10 cellular contexts compared by ENCODE assay signal in the genomic region with DNA sequence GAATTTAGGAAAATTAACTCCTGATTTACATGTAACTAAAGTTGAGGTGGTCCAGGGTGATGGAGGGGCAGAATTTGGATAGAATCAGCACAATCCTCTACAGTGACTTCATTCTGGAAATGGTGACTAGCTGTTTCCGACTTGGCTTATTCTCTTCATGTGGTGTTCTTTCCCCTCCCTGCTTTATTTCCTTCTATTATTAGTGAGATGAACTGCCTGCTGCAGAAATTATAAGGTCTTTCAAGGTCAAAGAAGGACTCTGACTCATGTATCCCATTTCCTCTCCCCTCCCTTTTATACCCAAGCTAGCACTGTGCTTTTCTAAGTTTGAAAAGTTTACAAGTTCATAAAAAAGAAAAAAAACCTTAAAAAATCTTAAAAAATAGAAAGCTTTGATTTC. TPM values are rescaled to one million over a fixed set of nuclear protein-coding genes. Genes with fewer than 3 reads are reported as not detected.
DNase-seq lines count a peak whose midpoint lies in the region; ATAC-seq and TF ChIP-seq lines count a peak whose summit lies in the region.
"Had no signal": no experiment of that assay in that cellular context is flagged by ENCODE, and none has a peak within 500 bp of the region (broad histone marks: within the 10 kb centered on the region; RNA-seq: fewer than 3 reads in every experiment).

No MANE protein-coding gene starts in this region.

- peak; percentile 50 to 55 for ATAC-seq in activated T-cell treated with anti-CD3 and anti-CD28 coated beads, Interleukin-2, amount 50 U/mL, for 72 hours (replicated peaks in 1 of 2)
- ATAC-seq in left lung (peak; percentile 79), HG02981 (IDR thresholded peaks at IDR 0.05; ENCODE audit: unreplicated experiment) (no peak)

- H3K27ac Mint-ChIP-seq in activated T-cell treated with anti-CD3 and anti-CD28 coated beads, Interleukin-2, amount 50 U/mL, for 72 hours: peak overlapping the region; percentile 33

- H3K27me3 Mint-ChIP-seq in activated T-cell treated with anti-CD3 and anti-CD28 coated beads, Interleukin-2, amount 50 U/mL, for 72 hours (ENCODE audit: low read depth): no peaks in the 10 kb centered on the region

- H3K36me3 ChIP-seq in left lung (no peaks in the 10 kb centered on the region), tibial artery (no peaks in the 10 kb centered on the region), BE2C (no peaks in the 10 kb centered on the region)

- no peaks in the 10 kb centered on the region for H3K9me3 ChIP-seq in left lung
- no peaks in the 10 kb centered on the region for H3K9me3 ChIP-seq in tibial artery
- H3K9me3 ChIP-seq in BE2C: no peaks in the 10 kb centered on the region

- H3K27ac ChIP-seq in caudate nucleus (ENCODE audit: low read depth, low read length) (peak overlapping the region; percentile 16), left lung (peak overlapping the region; percentile 71 to 74), tibial artery (peak overlapping the region; percentile 23 to 50)
- H3K27ac ChIP-seq: hepatocyte had no signal

- no peaks in the 10 kb centered on the region for H3K9me3 Mint-ChIP-seq in activated T-cell treated with anti-CD3 and anti-CD28 coated beads, Interleukin-2, amount 50 U/mL, for 72 hours

- no peak overlapping the region for H3K4me3 ChIP-seq in left lung
- H3K4me3 ChIP-seq in tibial artery: no peak overlapping the region
- H3K4me3 ChIP-seq in BE2C (ENCODE audit: low read depth, low read length): no peak overlapping the region
- H3K4me3 ChIP-seq: hepatocyte had no signal

- H3K4me1 Mint-ChIP-seq in activated T-cell treated with anti-CD3 and anti-CD28 coated beads, Interleukin-2, amount 50 U/mL, for 72 hours (ENCODE audit: low read depth): peaks cover 33% of the 10 kb centered on the region

- CTCF ChIA-PET in HEK293T (lab: Yijun Ruan, JAX): interaction anchor here (0.7 to 1.3 kb wide), 2 partner anchors 44 to 164 kb away, joined by 3 to 4 read pairs; no protein-coding TSS in a partner anchor

- peaks cover 3 to 33% of the 10 kb centered on the region in 2 donors for H3K4me1 ChIP-seq in left lung
- peaks cover 0 to 18% (median 13%) of the 10 kb centered on the region in 4 donors for H3K4me1 ChIP-seq in tibial artery
- H3K4me1 ChIP-seq in BE2C: no peaks in the 10 kb centered on the region

- TF ChIP-seq CTCF in left lung (IDR thresholded peaks at IDR 0.05): no peak
- TF ChIP-seq CTCF in tibial artery (IDR thresholded peaks at IDR 0.05): no peak
- no peak for TF ChIP-seq CTCF in BE2C (IDR thresholded peaks at IDR 0.05; ENCODE audit: low read depth, low read length)

- peaks cover 0 to 2% of the 10 kb centered on the region in 2 donors for H3K36me3 Mint-ChIP-seq in activated T-cell treated with anti-CD3 and anti-CD28 coated beads, Interleukin-2, amount 50 U/mL, for 72 hours (ENCODE audit: insufficient read depth in 2 of 2)

- H3K27me3 ChIP-seq in left lung (no peaks in the 10 kb centered on the region), tibial artery (no peaks in the 10 kb centered on the region), BE2C (no peaks in the 10 kb centered on the region)
- H3K27me3 ChIP-seq: hepatocyte had no signal

- POLR2A ChIA-PET in HEK293T (lab: Yijun Ruan, JAX): interaction anchor here (1.1 to 2.0 kb wide), 3 partner anchors 12 to 231 kb away, joined by 3 to 8 read pairs (median 3); a partner anchor contains a TSS

- no peak for DNase-seq in activated T-cell treated with anti-CD3 and anti-CD28 coated beads, Interleukin-2, amount 50 U/mL, for 72 hours
- no peak for DNase-seq in activated T-cell treated with anti-CD3 and anti-CD28 coated beads, Interleukin-2, amount 50 U/mL, for 48 hours
- no peak for DNase-seq in caudate nucleus (lab: John Stamatoyannopoulos, UW)
- no peak for DNase-seq in left lung
- no peak for DNase-seq in tibial artery
- no peak for DNase-seq in BE2C
- DNase-seq in HEK293T (ENCODE audit: extremely low spot score): no peak
- DNase-seq: NCI-H524 had no signal

- peak overlapping the region in 1 of 2 donors; percentile 40 for H3K4me3 Mint-ChIP-seq in activated T-cell treated with anti-CD3 and anti-CD28 coated beads, Interleukin-2, amount 50 U/mL, for 72 hours

- intact Hi-C loops in left lung (cut with DNase I) (no loop called here), tibial artery (cut with DNase I; ENCODE audit: low total_unique reads) (no loop called here)

TF ChIP-seq in HEK293T, 16 proteins besides CTCF, POLR2A, EP300 and RAD21:
- TF ChIP-seq FOXM1 (IDR thresholded peaks at IDR 0.05; ENCODE audit: borderline replicate concordance): no peak
TF ChIP-seq in HEK293T: peak in this region for 0.

RNA-seq across cellular contexts. Expression of a gene that starts 12.2 kb away (rescaled TPM):
- total RNA-seq in activated T-cell treated with anti-CD3 and anti-CD28 coated beads, Interleukin-2, amount 50 U/mL, for 72 hours: 10 to 100 TPM; 38.2 to 39.8 TPM
- 10 to 100 TPM; 47.6 to 51.6 TPM for total RNA-seq in left lung
- 106 TPM for polyA plus RNA-seq in BE2C (2012; ENCODE audit: insufficient read depth, insufficient read length, low read depth)

RNA-seq across cellular contexts. Expression of a gene that starts 39.8 kb away (rescaled TPM):
- 1 to 10 TPM; 2.1 to 2.9 TPM for total RNA-seq in activated T-cell treated with anti-CD3 and anti-CD28 coated beads, Interleukin-2, amount 50 U/mL, for 72 hours
- total RNA-seq in left lung: 10 to 100 TPM; 15.4 to 18.9 TPM
- polyA plus RNA-seq in BE2C (2012; ENCODE audit: insufficient read depth, insufficient read length, low read depth): 9.6 TPM

Comparison
In these comparisons a context has a peak if more than half of its experiments do, and no peak if none do; other contexts are left out.
1. H3K27ac ChIP-seq: peak in every context shown above with its lines; median percentile 72 in left lung; 36 in tibial artery; 16 in caudate nucleus.
2. RNA of a gene that starts 39.8 kb away (total RNA-seq): 15.4 to 18.9 TPM in left lung; 2.1 to 2.9 TPM in activated T-cell treated with anti-CD3 and anti-CD28 coated beads, Interleukin-2, amount 50 U/mL, for 72 hours; every median in the first group is over 4 times any median in the second.